16 cellular contexts compared by ENCODE assay signal in the genomic region with DNA sequence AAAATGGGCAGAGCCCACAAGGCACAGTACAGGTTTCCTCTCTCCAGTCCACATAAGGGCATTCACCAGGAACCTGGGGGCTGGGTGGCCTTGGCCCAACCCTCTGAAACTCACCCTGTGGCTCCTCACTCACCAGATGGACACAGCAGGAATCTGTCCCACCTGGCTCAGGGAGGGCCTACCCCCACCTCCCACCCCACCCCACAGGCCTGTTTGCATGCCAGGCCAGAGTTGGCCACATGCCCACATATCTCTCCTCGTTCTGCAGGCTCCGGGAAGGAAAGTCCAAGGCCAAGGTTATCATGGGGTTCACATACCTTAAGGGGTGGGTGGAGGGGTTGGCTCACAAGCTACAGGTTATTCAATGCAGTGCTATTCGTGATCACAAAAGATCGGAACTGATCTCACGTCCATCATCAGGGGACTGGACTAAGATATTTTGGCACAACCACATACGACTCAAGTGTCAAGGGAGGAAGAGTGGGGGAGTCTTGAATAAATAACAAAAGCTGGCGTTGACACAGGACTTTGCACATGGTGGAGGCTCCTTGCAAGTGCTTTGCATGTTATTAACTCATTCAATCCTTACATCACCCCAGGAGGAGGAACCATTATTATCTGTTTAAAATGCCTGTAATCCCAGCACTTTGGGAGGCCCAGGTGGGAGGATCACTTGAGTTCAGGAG. TPM values are rescaled to one million over a fixed set of nuclear protein-coding genes. Genes with fewer than 3 reads are reported as not detected.
DNase-seq lines count a peak whose midpoint lies in the region; ATAC-seq and TF ChIP-seq lines count a peak whose summit lies in the region.
"Had no signal": no experiment of that assay in that cellular context is flagged by ENCODE, and none has a peak within 500 bp of the region (broad histone marks: within the 10 kb centered on the region; RNA-seq: fewer than 3 reads in every experiment).

No MANE protein-coding gene starts in this region.

- H3K36me3 ChIP-seq in mucosa of descending colon (ENCODE audit: low read depth), result no peaks in the 10 kb centered on the region
- H3K36me3 ChIP-seq: esophagus squamous epithelium had no signal

- H3K4me1 ChIP-seq in mucosa of descending colon (ENCODE audit: low read depth), result peaks cover 6% of the 10 kb centered on the region

- ATAC-seq in mucosa of descending colon, result peak; percentile 61
- ATAC-seq: GM23338; stimulated activated effector memory CD8-positive, alpha-beta T cell treated with anti-CD3 and anti-CD28 coated beads, Interleukin-12 subunit alpha, Interleukin-12 subunit beta, amount 100 ng/mL, for 72 hours had no signal

- intact Hi-C loops in mucosa of descending colon (cut with DNase I, micrococcal nuclease), result no loop called here

- peak; percentile 73 for DNase-seq in DMS 273 (lab: John Stamatoyannopoulos, UW; ENCODE audit: unreplicated experiment)
- peak; percentile 6 for DNase-seq in NCI-H2196 treated with DMSO at 0.1 percent for 48 hours (lab: John Stamatoyannopoulos, UW; ENCODE audit: unreplicated experiment)
- DNase-seq in cerebellum (ENCODE audit: low spot score), result peak; percentile 10
- peak in 2 of 3 donors; percentile 41 to 46 for DNase-seq in mucosa of descending colon
- no peak for DNase-seq in KG1 (lab: John Stamatoyannopoulos, UW)
- no peak for DNase-seq in stimulated activated naive CD4-positive, alpha-beta T cell (lab: John Stamatoyannopoulos, UW)
- DNase-seq in stimulated activated CD4-positive, alpha-beta T cell treated with anti-CD3 and anti-CD28 coated beads, Interleukin-1b, Interleukin-23, amount 100 ng/mL, for 48 hours, result no peak
- no peak for DNase-seq in putamen (ENCODE audit: low spot score)
- DNase-seq: activated CD8-positive, alpha-beta memory T cell treated with anti-CD3 and anti-CD28 coated beads for 24 hours; activated naive CD4-positive, alpha-beta T cell; esophagus squamous epithelium; NCI-H345; retina; stimulated activated CD4-positive, alpha-beta T cell treated with anti-CD3 and anti-CD28 coated beads, Interleukin-2, amount 100 ng/mL, for 48 hours had no signal

- no peak overlapping the region for H3K4me3 ChIP-seq in mucosa of descending colon
- H3K4me3 ChIP-seq: esophagus squamous epithelium, GM23338 had no signal

- no peak for TF ChIP-seq CTCF in mucosa of descending colon (IDR thresholded peaks at IDR 0.05)

- no peaks in the 10 kb centered on the region for H3K9me3 ChIP-seq in mucosa of descending colon
- H3K9me3 ChIP-seq: esophagus squamous epithelium had no signal

RNA-seq across cellular contexts. Expression of gene RIPOR3, which starts 13.0 kb away (rescaled TPM):
- total RNA-seq in cerebellum (2.7 TPM), mucosa of descending colon (10 to 100 TPM in 1 of 3 donors, 1 to 10 TPM in 2; 2.2 to 13.4 (median 5.8) TPM)

RNA-seq across cellular contexts. Expression of gene PARD6B, which starts 53.0 kb away (rescaled TPM):
- total RNA-seq in cerebellum (8.5 TPM), mucosa of descending colon (10 to 100 TPM; 16.8 to 35.1 (median 29.2) TPM)

Comparison
In these comparisons a context has a peak if more than half of its experiments do, and no peak if none do; other contexts are left out.
1. DNase-seq: peak in DMS 273 (single experiment), NCI-H2196 treated with DMSO at 0.1 percent for 48 hours (single experiment), cerebellum (single experiment) and mucosa of descending colon (2 of 3); none in KG1 (single experiment), stimulated activated naive CD4-positive, alpha-beta T cell (0 of 6), stimulated activated CD4-positive, alpha-beta T cell treated with anti-CD3 and anti-CD28 coated beads, Interleukin-1b, Interleukin-23, amount 100 ng/mL, for 48 hours (single experiment) and putamen (single experiment).